ENCODE assay signal across 8 cellular contexts in the genomic region with DNA sequence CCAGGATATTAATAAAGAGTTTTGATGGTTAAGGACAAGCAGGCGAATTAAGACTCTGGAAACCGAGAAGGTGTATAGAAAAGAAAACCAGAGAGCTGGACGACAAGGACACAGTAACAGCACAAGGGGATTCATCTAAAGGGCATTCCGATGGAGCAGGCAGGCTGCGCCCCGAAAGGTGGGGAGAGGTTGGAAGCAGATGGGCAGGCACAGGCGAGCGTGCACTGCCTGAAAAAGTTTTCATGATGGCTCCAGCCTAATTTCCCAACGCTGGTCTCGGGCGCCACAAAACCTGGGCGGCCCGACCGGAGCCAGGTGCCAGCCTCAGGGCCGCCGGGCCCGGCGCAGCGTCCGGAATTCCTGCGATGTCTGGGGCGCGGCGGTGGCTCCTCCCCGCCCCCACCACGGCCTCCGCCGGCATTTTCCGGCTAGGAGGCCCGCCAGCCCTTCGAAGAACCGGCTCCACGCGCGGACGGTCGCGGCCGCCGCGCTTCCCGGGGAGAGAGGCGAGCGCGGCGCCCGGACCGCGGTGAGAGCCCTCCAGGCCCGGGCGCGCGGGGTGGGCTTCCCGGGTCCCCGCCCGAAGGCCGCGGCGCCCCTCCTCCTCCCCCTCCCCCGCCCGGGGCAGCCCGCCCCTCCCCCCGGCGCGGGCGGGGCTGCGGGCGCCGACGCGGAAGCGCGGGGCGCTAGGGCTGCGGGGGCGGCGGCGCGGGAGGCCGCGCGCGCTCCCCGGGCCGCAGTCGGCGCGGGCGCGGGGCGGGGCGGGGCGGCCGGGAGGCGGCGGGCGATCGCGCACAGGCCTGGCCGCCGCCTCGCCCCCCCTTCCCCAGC. TPM values are rescaled to one million over a fixed set of nuclear protein-coding genes. Genes with fewer than 3 reads are reported as not detected.
DNase-seq lines count a peak whose midpoint lies in the region; ATAC-seq lines count a peak whose summit lies in the region.

No MANE protein-coding gene starts in this region.

- H3K4me1 Mint-ChIP-seq in T-helper 17 cell = peaks cover 28% of the 10 kb centered on the region

- peak overlapping the region; percentile 84 for H3K4me3 ChIP-seq in Jurkat, Clone E6-1 (ENCODE audit: low read length)
- H3K4me3 ChIP-seq in iPS DF 6.9 (ENCODE audit: low read length) = peak overlapping the region; percentile 97

- no peaks in the 10 kb centered on the region for H3K27me3 ChIP-seq in iPS DF 6.9 (ENCODE audit: control insufficient read depth, insufficient read depth, low read length)

- peak; percentile 85 for DNase-seq in ELF-1 (ENCODE audit: low read depth, low spot score)
- no peak for DNase-seq in Jurkat, Clone E6-1 (ENCODE audit: low read depth, low spot score)
- DNase-seq in T-helper 17 cell = peak in 2 of 3 donors; percentile 39 to 64
- DNase-seq in astrocyte of the hippocampus (ENCODE audit: low read depth, low spot score) = peak; percentile 90
- no peak for DNase-seq in iPS DF 6.9 (ENCODE audit: low read depth, low spot score)
- DNase-seq in sciatic nerve (ENCODE audit: low spot score) = peak; percentile 81
- DNase-seq in HuH-7 (ENCODE audit: low spot score) = no peak

- peaks cover 6% of the 10 kb centered on the region for H3K36me3 Mint-ChIP-seq in T-helper 17 cell (ENCODE audit: low read depth)

- H3K9me3 ChIP-seq in T-helper 17 cell (ENCODE audit: control insufficient read depth, low read length, poor library complexity, severe bottlenecking) (no peaks in the 10 kb centered on the region), iPS DF 6.9 (ENCODE audit: control insufficient read depth, insufficient read depth, low read length) (no peaks in the 10 kb centered on the region)

- peak overlapping the region; percentile 97 for H3K4me3 Mint-ChIP-seq in T-helper 17 cell

- intact Hi-C loops in sciatic nerve (cut with DNase I) = loop anchor here (10.0 kb wide), 2 partner anchors 101 to 141 kb away; partner anchors contain the start of gene VPS26C

- H3K27ac ChIP-seq in iPS DF 6.9 (ENCODE audit: low read length) = no peak overlapping the region

- no peaks in the 10 kb centered on the region for H3K36me3 ChIP-seq in iPS DF 6.9 (ENCODE audit: control insufficient read depth, insufficient read depth, low read length)

- ATAC-seq in GM21619 (IDR thresholded peaks at IDR 0.05; ENCODE audit: unreplicated experiment) = peak; percentile 25
- ATAC-seq in T-helper 17 cell = peak; percentile 62
- peak; percentile 38 for ATAC-seq in sciatic nerve

- no CpG with 5 or more reads among the region's 102 CpGs for WGBS in iPS DF 6.9 (ENCODE audit: insufficient coverage, insufficient read length)

- H3K4me1 ChIP-seq in iPS DF 6.9 (ENCODE audit: control insufficient read depth, insufficient read depth, low read length) = no peaks in the 10 kb centered on the region

- peak overlapping the region; percentile 98 for H3K27ac Mint-ChIP-seq in T-helper 17 cell

- H3K27me3 Mint-ChIP-seq in T-helper 17 cell = no peaks in the 10 kb centered on the region

RNA-seq across cellular contexts. Expression of gene DYRK1A, which starts 0.7 kb away (rescaled TPM):
- 17.0 TPM for polyA plus RNA-seq in Jurkat, Clone E6-1 (2012; ENCODE audit: insufficient read depth, insufficient read length)
- total RNA-seq in T-helper 17 cell (100 to 1,000 TPM; 123 to 149 TPM), sciatic nerve (77.6 TPM)

Comparison
In these comparisons a context has a peak if more than half of its experiments do, and no peak if none do; other contexts are left out.
1. DNase-seq: peak in ELF-1 (single experiment), T-helper 17 cell (2 of 3), astrocyte of the hippocampus (single experiment) and sciatic nerve (single experiment); none in Jurkat, Clone E6-1 (single experiment), iPS DF 6.9 (single experiment) and HuH-7 (single experiment).
2. Peak in every context shown above with its lines, with median percentiles within 50 percentile points of each other: ATAC-seq.